Comparison of ENCODE assay signal across 8 cellular contexts in the genomic region with DNA sequence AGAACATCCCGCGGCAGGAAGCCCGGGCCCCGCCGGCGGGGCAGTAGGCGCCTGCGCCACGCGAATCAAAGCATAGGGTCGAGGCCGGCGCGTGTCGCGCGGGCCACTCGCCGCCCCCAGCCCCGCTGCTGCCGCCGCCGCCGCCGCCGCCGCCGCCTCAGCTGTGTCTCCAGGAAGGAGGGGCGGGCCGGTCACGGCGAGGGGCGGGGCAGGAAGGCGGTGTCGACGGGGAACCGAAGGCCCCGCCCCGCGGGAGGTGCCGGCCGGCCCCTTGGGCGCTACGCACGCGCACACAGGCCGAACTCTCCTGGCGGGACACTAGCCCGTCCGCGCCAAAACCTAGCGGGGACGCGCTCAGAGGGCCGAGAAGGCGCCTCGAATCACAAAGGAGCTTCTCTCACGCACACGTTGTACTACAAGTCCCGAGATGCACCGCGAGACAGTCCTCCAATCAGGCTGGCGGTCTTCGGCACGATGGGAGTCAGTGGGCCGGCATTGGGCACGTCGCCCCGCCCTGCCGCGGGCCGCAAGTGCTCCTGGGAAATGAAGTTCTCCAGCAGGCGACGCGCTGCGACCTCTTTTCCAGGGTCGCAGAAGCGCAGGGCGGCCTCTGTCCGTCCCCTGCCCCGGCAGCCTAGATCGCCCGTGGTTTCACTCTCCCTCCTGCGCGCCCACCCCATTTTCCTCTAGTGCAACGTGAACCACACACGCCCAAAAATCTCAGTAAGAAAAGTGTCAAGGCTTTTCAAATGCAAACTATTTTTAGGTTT. TPM values are rescaled to one million over a fixed set of nuclear protein-coding genes. Genes with fewer than 3 reads are reported as not detected.
DNase-seq lines count a peak whose midpoint lies in the region; ATAC-seq and TF ChIP-seq lines count a peak whose summit lies in the region.

TSS of gene RALGAPA2 (minus strand) at position 171 of the 770 bp plus-strand sequence. CDS start at position 7, 164 bp downstream.

- H3K27ac ChIP-seq in CD4-positive, alpha-beta memory T cell (ENCODE audit: low read depth, low read length) = peak within 1 kb of the TSS; percentile 79
- H3K27ac ChIP-seq in lower lobe of right lung = peak within 1 kb of the TSS; percentile 95

- peak within 1 kb of the TSS; percentile 91 to 97 (median 96) for H3K4me3 Mint-ChIP-seq in CD4-positive, alpha-beta memory T cell

- no peaks in the 10 kb centered on the region for H3K9me3 Mint-ChIP-seq in CD4-positive, alpha-beta memory T cell

- no peaks in the 10 kb centered on the region for H3K27me3 ChIP-seq in CD4-positive, alpha-beta memory T cell (ENCODE audit: insufficient read depth, low read length)
- no peaks in the 10 kb centered on the region for H3K27me3 ChIP-seq in lower lobe of right lung (ENCODE audit: low read depth)

- H3K27ac Mint-ChIP-seq in CD4-positive, alpha-beta memory T cell = peak within 1 kb of the TSS; percentile 90 to 99 (median 96)

- peaks cover 0 to 11% of the 10 kb centered on the region in 2 donors for H3K36me3 Mint-ChIP-seq in CD4-positive, alpha-beta memory T cell

- H3K27me3 Mint-ChIP-seq in CD4-positive, alpha-beta memory T cell = peaks cover 0 to 3% of the 10 kb centered on the region in 2 donors

- CTCF ChIA-PET in CD4-positive, alpha-beta memory T cell (lab: Charles Lee; ENCODE audit: partially characterized antibody) = interaction anchor here (0.6 to 2.3 kb wide), 2 partner anchors 13 to 413 kb away, joined by 3 to 6 read pairs; partner anchors contain the start of gene KIZ

- no peak for TF ChIP-seq CTCF in lower lobe of right lung (IDR thresholded peaks at IDR 0.05)

- ATAC-seq in GM19467 (IDR thresholded peaks at IDR 0.05; ENCODE audit: unreplicated experiment) = peak; percentile 97
- ATAC-seq in lower lobe of right lung = peak; percentile 98

- H3K4me3 ChIP-seq in CD4-positive, alpha-beta memory T cell (ENCODE audit: low read length in 2 of 2) = peak within 1 kb of the TSS; percentile 42 to 79
- H3K4me3 ChIP-seq in lower lobe of right lung = peak within 1 kb of the TSS; percentile 89

- peak; percentile 94 to 96 (median 94) for DNase-seq in CD4-positive, alpha-beta memory T cell
- peak; percentile 95 for DNase-seq in HS-27A (ENCODE audit: low read depth)
- peak; percentile 87 for DNase-seq in NK-92 (lab: John Stamatoyannopoulos, UW; ENCODE audit: unreplicated experiment)
- DNase-seq in activated CD8-positive, alpha-beta memory T cell treated with anti-CD3 and anti-CD28 coated beads for 1 hour (ENCODE audit: extremely low read depth in 1 of 2, low read depth in 1 of 2) = peak; percentile 81 to 95
- DNase-seq in effector CD4-positive, alpha-beta T cell = peak; percentile 92
- peak; percentile 98 for DNase-seq in lower lobe of right lung
- DNase-seq in stimulated activated CD4-positive, alpha-beta T cell treated with anti-CD3 and anti-CD28 coated beads, TNF-alpha, amount 100 ng/mL, for 24 hours (ENCODE audit: low read depth in 3 of 3) = peak; percentile 91 to 94 (median 92)

- peaks cover 17% of the 10 kb centered on the region for H3K4me1 ChIP-seq in CD4-positive, alpha-beta memory T cell (ENCODE audit: insufficient read depth, low read length)
- H3K4me1 ChIP-seq in lower lobe of right lung = peaks cover 28% of the 10 kb centered on the region

- H3K4me1 Mint-ChIP-seq in CD4-positive, alpha-beta memory T cell = peaks cover 25 to 39% (median 29%) of the 10 kb centered on the region in 4 donors

- POLR2A ChIA-PET in CD4-positive, alpha-beta memory T cell (lab: Charles Lee; ENCODE audit: partially characterized antibody) = interaction anchor here (0.7 to 2.0 kb wide), 3 partner anchors 9 to 660 kb away, joined by 3 to 8 read pairs (median 5); partner anchors contain the start of genes CFAP61, CRNKL1 and KIZ

- no peaks in the 10 kb centered on the region for H3K9me3 ChIP-seq in CD4-positive, alpha-beta memory T cell (ENCODE audit: control insufficient read depth in 1 of 2, low read length in 2 of 2)
- H3K9me3 ChIP-seq in lower lobe of right lung = no peaks in the 10 kb centered on the region

- H3K36me3 ChIP-seq in CD4-positive, alpha-beta memory T cell (ENCODE audit: insufficient read depth, low read length) = no peaks in the 10 kb centered on the region
- H3K36me3 ChIP-seq in lower lobe of right lung = no peaks in the 10 kb centered on the region

- intact Hi-C loops in CD4-positive, alpha-beta memory T cell (cut with micrococcal nuclease) = loop anchor here (1.0 to 10.0 kb wide), 6 partner anchors 388 to 1920 kb away; partner anchors contain the start of genes KIZ, NAA20 and XRN2
- intact Hi-C loops in lower lobe of right lung (cut with DNase I) = no loop called here

RNA-seq across cellular contexts. Expression of gene RALGAPA2, which starts in this region (rescaled TPM):
- 10 to 100 TPM; 33.6 to 36.3 TPM for total RNA-seq in CD4-positive, alpha-beta memory T cell
- 1 to 10 TPM; 1.6 to 9.3 TPM for polyA plus RNA-seq in CD4-positive, alpha-beta memory T cell
- total RNA-seq in lower lobe of right lung = 73.8 TPM

Comparison
In these comparisons a context has a peak if more than half of its experiments do, and no peak if none do; other contexts are left out.
1. Peak in every context shown above with its lines: DNase-seq, ATAC-seq, H3K4me3 ChIP-seq and H3K27ac ChIP-seq.